17 cellular contexts compared by ENCODE assay signal in genomic region chr14:53043107-53043704, GRCh38.
A peak's percentile ranks its signal among the peaks of the same experiment; 100 is the strongest.
DNase-seq lines count a peak whose midpoint lies in the region; ATAC-seq, FAIRE-seq and TF ChIP-seq lines count a peak whose summit lies in the region.
"Had no signal": no experiment of that assay in that cellular context is flagged by ENCODE, and none has a peak within 500 bp of the region (broad histone marks: within the 10 kb centered on the region; RNA-seq: fewer than 3 reads in every experiment).

No MANE protein-coding gene starts in this region.

- H3K27me3 ChIP-seq in heart right ventricle (no peaks in the 10 kb centered on the region), upper lobe of left lung (no peaks in the 10 kb centered on the region)

- intact Hi-C loops in heart right ventricle (cut with DNase I): loop anchor here in 4 of 10 donors (5.0 to 10.0 kb wide), 3 partner anchors 78 to 91 kb away; partner anchors contain the start of gene FERMT2 (in 3 of the 4)

- 33 to 39% methylated on average over 6 of the region's 6 CpGs for WGBS in heart right ventricle, 2 donors
- WGBS in upper lobe of left lung, 2 donors: 69% methylated on average over 6 of the region's 6 CpGs

- TF ChIP-seq EP300 in upper lobe of left lung (IDR thresholded peaks at IDR 0.05): no peak

- TF ChIP-seq CTCF in cardiac fibroblast (IDR thresholded peaks at IDR 0.05; ENCODE audit: low read depth, low read length) (no peak), heart right ventricle (IDR thresholded peaks at IDR 0.05) (no peak), omental fat pad (IDR thresholded peaks at IDR 0.05) (no peak), upper lobe of left lung (IDR thresholded peaks at IDR 0.05) (no peak), D721Med (IDR thresholded peaks at IDR 0.05; ENCODE audit: insufficient read depth, missing control alignments) (no peak)

- H3K9me3 ChIP-seq in heart right ventricle (no peaks in the 10 kb centered on the region), upper lobe of left lung (no peaks in the 10 kb centered on the region)

- ATAC-seq in heart right ventricle (peak in 7 of 8 donors; percentile 14 to 77 (median 37)), omental fat pad (ENCODE audit: low FRiP score) (peak; percentile 53), upper lobe of left lung (ENCODE audit: low FRiP score in 2 of 2) (peak in 1 of 2 donors; percentile 31)
- ATAC-seq: activated T-helper 17 cell treated with anti-CD3 and anti-CD28 coated beads, Interleukin-2, amount 50 U/mL, for 72 hours had no signal

- H3K4me1 ChIP-seq in heart right ventricle (peaks cover 0 to 51% (median 35%) of the 10 kb centered on the region in 9 donors), upper lobe of left lung (peaks cover 0 to 12% (median 5%) of the 10 kb centered on the region in 4 donors)

- FAIRE-seq in D721Med (lab: Jason Lieb, UNC): no peak
- FAIRE-seq: frontal cortex, GM12892 had no signal

- DNase-seq in cardiac fibroblast (ENCODE audit: low read depth in 2 of 2) (peak; percentile 57 to 67), heart right ventricle (no peak), omental fat pad (ENCODE audit: low spot score) (no peak), upper lobe of left lung (no peak), ecto neural progenitor cell (ENCODE audit: low spot score) (no peak), D721Med (ENCODE audit: insufficient read length, low spot score) (no peak), NCI-H2227 (lab: John Stamatoyannopoulos, UW; ENCODE audit: unreplicated experiment) (no peak)
- DNase-seq: activated CD4-positive, CD25-positive, alpha-beta regulatory T cell; DMS 273 treated with DMSO at 0.1 percent for 48 hours; GF-D8; NCI-H2081 treated with DMSO at 0.1 percent for 48 hours; NCI-H526; retina; stimulated activated CD4-positive, alpha-beta T cell treated with anti-CD3 and anti-CD28 coated beads, Interleukin-2, amount 100 ng/mL, for 24 hours had no signal

- peak overlapping the region in 9 of 10 donors; percentile 57 to 82 (median 70) for H3K27ac ChIP-seq in heart right ventricle
- H3K27ac ChIP-seq in upper lobe of left lung: peak overlapping the region in 3 of 4 donors; percentile 4 to 62 (median 40)

- no peak for TF ChIP-seq POLR2A in upper lobe of left lung (IDR thresholded peaks at IDR 0.05)

- H3K36me3 ChIP-seq in heart right ventricle (peaks cover 0 to 36% (median 0%) of the 10 kb centered on the region in 9 donors), upper lobe of left lung (no peaks in the 10 kb centered on the region)

- peak overlapping the region in 1 of 2 donors; percentile 8 for H3K4me3 ChIP-seq in cardiac fibroblast (replicated peaks in 1 of 2; ENCODE audit: low read depth in 2 of 2, low read length in 2 of 2)
- H3K4me3 ChIP-seq in heart right ventricle: peak overlapping the region in 6 of 10 donors; percentile 0 to 27 (median 18)
- H3K4me3 ChIP-seq in upper lobe of left lung: no peak overlapping the region

Comparison
In these comparisons a context has a peak if more than half of its experiments do, and no peak if none do; other contexts are left out.
1. DNase-seq: peak in cardiac fibroblast (2 of 2); none in heart right ventricle (0 of 2), omental fat pad (single experiment), upper lobe of left lung (0 of 2), ecto neural progenitor cell (single experiment), D721Med (single experiment) and NCI-H2227 (single experiment).
2. H3K4me3 ChIP-seq: peak in heart right ventricle (6 of 10); none in upper lobe of left lung (0 of 4).